ENCODE assay signal across 8 cellular contexts in the genomic region with DNA sequence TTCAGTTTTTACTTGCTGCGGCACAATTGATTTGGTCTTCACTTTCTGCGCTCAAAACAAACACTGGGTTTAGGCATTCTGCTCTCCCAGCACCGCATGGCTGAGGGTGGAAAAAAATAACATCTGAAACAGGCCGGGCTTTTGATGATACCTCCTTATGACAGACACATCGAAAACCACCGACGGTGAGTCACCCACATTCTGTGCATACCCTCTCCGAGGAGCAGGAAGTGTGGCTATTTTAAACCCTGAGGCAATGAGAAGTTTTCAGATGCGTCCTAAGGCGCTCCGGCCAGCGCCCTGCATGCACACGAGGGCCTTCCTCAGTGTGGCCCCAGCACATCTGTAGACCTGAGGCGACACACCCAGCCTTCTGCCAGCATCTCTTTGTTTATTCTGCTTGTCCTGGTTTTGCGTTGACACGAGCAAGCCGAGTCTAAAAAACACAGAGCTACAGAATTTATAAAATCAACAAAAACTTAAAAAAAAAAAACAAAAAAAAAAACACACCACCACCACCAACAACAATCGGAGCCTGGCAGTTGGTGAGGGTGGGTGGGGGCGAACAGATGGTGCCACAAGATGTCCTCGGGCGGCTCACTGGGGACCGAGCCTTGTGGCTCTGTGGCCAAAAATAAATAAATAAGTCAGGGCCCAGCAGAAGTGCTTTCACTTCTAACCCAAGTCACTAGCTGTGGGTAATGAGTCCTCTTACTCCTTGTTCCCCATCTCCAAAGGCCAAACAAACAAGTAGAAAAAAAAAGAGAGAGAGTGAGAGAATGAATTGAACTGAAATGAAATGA.
DNase-seq lines count a peak whose midpoint lies in the region; ATAC-seq and TF ChIP-seq lines count a peak whose summit lies in the region.

No MANE protein-coding gene starts in this region.

- H3K79me2 ChIP-seq in HCT116 (ENCODE audit: insufficient read depth, low read length), result no peaks in the 10 kb centered on the region
- H3K79me2 ChIP-seq in MM.1S (ENCODE audit: low read length), result no peaks in the 10 kb centered on the region

- BruUV-seq in HCT116 (replicated peaks; lab: Mats Ljungman, UMichigan), result no TSS peak

- TF ChIP-seq CTCF in HCT116 (IDR thresholded peaks at IDR 0.05 in 2 of 3, conservative IDR thresholded peaks at IDR 0.05 in 1 of 3; ENCODE audit: borderline replicate concordance in 1 of 3, insufficient read depth in 1 of 3, low read depth in 2 of 3, low read length in 2 of 3), result no peak
- TF ChIP-seq CTCF in MM.1S (IDR thresholded peaks at IDR 0.05; ENCODE audit: low read length), result no peak
- no peak for TF ChIP-seq CTCF in lower leg skin (IDR thresholded peaks at IDR 0.05)

- peak overlapping the region in 1 of 2 experiments; percentile 16; a peak in 1 of 4 replicates for H3K4me3 ChIP-seq in HCT116 (replicated peaks in 1 of 2; ENCODE audit: low read depth in 1 of 2, low read length in 2 of 2)
- peak overlapping the region; percentile 14 for H3K4me3 ChIP-seq in MM.1S (ENCODE audit: low read length)
- H3K4me3 ChIP-seq in lower leg skin (ENCODE audit: low read depth, poor library complexity, severe bottlenecking), result no peak overlapping the region

- H3K4me1 ChIP-seq in HCT116 (ENCODE audit: control insufficient read depth in 1 of 2, insufficient read depth in 2 of 2, low read length in 2 of 2) (peaks cover 14 to 17% of the 10 kb centered on the region in 2 experiments), MM.1S (ENCODE audit: low read length) (peaks cover 22% of the 10 kb centered on the region)

- peaks cover 20% of the 10 kb centered on the region for H3F3A ChIP-seq in MM.1S (ENCODE audit: insufficient read depth, low read length)

- H2AFZ ChIP-seq in HCT116 (ENCODE audit: low read depth, low read length, poor library complexity, severe bottlenecking) (no peak overlapping the region), MM.1S (ENCODE audit: low read length) (no peak overlapping the region)

- POLR2A ChIA-PET in HCT116 (lab: Charles Lee), result no interaction called here

- H4K20me1 ChIP-seq in HCT116 (ENCODE audit: insufficient read depth), result no peaks in the 10 kb centered on the region
- H4K20me1 ChIP-seq in MM.1S (ENCODE audit: insufficient read depth, low read length), result no peaks in the 10 kb centered on the region

- RAD21 ChIA-PET in HCT116 (lab: Charles Lee; ENCODE audit: low non-redundant PET in 1 of 2, low total read pairs in 2 of 2, uncharacterized antibody in 2 of 2, unreplicated experiment in 2 of 2), result no interaction called here

- ATAC-seq in HCT116, result peak; percentile 96

- TF ChIP-seq RAD21 in HCT116 (IDR thresholded peaks at IDR 0.05; ENCODE audit: low read depth), result peak; percentile 57

- peak; percentile 24 for TF ChIP-seq POLR2A in GM10847 (IDR thresholded peaks at IDR 0.05; ENCODE audit: extremely low read depth, insufficient read length)
- TF ChIP-seq POLR2A in HCT116 (IDR thresholded peaks at IDR 0.05; ENCODE audit: borderline replicate concordance, extremely low read depth, insufficient read depth, insufficient read length), result no peak
- no peak for TF ChIP-seq POLR2A in lower leg skin (IDR thresholded peaks at IDR 0.05)

- DNase-seq in HCT116 (ENCODE audit: low read depth, low spot score) (peak; percentile 97), MM.1S (peak; percentile 99), lower leg skin (ENCODE audit: low spot score in 2 of 2) (peak; percentile 65 to 92), NCI-H1048 (lab: John Stamatoyannopoulos, UW) (no peak)
- peak; percentile 47 to 64 (median 60) for DNase-seq in activated CD4-positive, CD25-positive, alpha-beta regulatory T cell (lab: John Stamatoyannopoulos, UW)
- DNase-seq in central memory CD4-positive, alpha-beta T cell, result peak; percentile 85
- DNase-seq in stimulated activated CD8-positive, alpha-beta memory T cell treated with anti-CD3 and anti-CD28 coated beads, Interleukin-12 subunit alpha, Interleukin-12 subunit beta, amount 100 ng/mL, for 24 hours (ENCODE audit: extremely low read depth), result peak; percentile 71

- H3K9me2 ChIP-seq in HCT116 (ENCODE audit: insufficient read depth) (no peaks in the 10 kb centered on the region), MM.1S (replicated peaks; ENCODE audit: insufficient read depth, low read length) (no peaks in the 10 kb centered on the region)

- CTCF ChIA-PET in HCT116 (lab: Charles Lee), result no interaction called here

- H3K9me3 ChIP-seq in HCT116 (ENCODE audit: control insufficient read depth in 1 of 2, insufficient read depth in 1 of 2, low read depth in 1 of 2, low read length in 2 of 2) (no peaks in the 10 kb centered on the region), MM.1S (replicated peaks; ENCODE audit: insufficient read depth, low read length) (no peaks in the 10 kb centered on the region)

- peaks cover 44% of the 10 kb centered on the region; the same call in 1 of the 2 replicates for H3K27me3 ChIP-seq in HCT116 (ENCODE audit: insufficient read depth, low read length)
- peaks cover 14% of the 10 kb centered on the region for H3K27me3 ChIP-seq in MM.1S (replicated peaks; ENCODE audit: insufficient read depth, low read length)

- H3K36me3 ChIP-seq in HCT116 (ENCODE audit: control insufficient read depth in 1 of 2, insufficient read depth in 2 of 2, low read length in 2 of 2) (no peaks in the 10 kb centered on the region), MM.1S (replicated peaks; ENCODE audit: insufficient read depth, low read length) (no peaks in the 10 kb centered on the region)

- H3K27ac ChIP-seq in HCT116 (ENCODE audit: low read depth, low read length) (peak overlapping the region; percentile 30; the same call in 1 of the 2 replicates), MM.1S (ENCODE audit: low read length) (peak overlapping the region; percentile 95)

- H3K4me2 ChIP-seq in HCT116 (ENCODE audit: low read length) (peak overlapping the region; percentile 59), MM.1S (ENCODE audit: low read depth, low read length) (peak overlapping the region; percentile 54)

- H3K9ac ChIP-seq in HCT116 (ENCODE audit: low read length) (peak overlapping the region; percentile 32), MM.1S (ENCODE audit: low read length) (peak overlapping the region; percentile 59)

- intact Hi-C loops in HCT116 (cut with micrococcal nuclease), result loop anchor here (5.0 kb wide), 1 partner anchor 160 kb away; a partner anchor contains a TSS
- intact Hi-C loops in lower leg skin (cut with DNase I; ENCODE audit: low total_unique reads), result no loop called here

- 53 to 54% methylated on average over 22 of the region's 22 CpGs for WGBS in lower leg skin, 2 donors

TF ChIP-seq in HCT116, 20 proteins besides CTCF, POLR2A, EP300 and RAD21 (continues in another document):
- TF ChIP-seq TCF7L2 (IDR thresholded peaks at IDR 0.05; ENCODE audit: borderline replicate concordance, extremely low read depth, insufficient read depth, insufficient read length) (peak; percentile 99), ZNF274 (IDR thresholded peaks at IDR 0.05; ENCODE audit: low read depth, low read length) (no peak), FOSL1 (IDR thresholded peaks at IDR 0.05; ENCODE audit: low read depth) (peak; percentile 97), SP1 (IDR thresholded peaks at IDR 0.05; ENCODE audit: low read depth) (peak; percentile 98), CEBPB (IDR thresholded peaks at IDR 0.05; ENCODE audit: low read depth) (peak; percentile 90), JUND (IDR thresholded peaks at IDR 0.05) (peak; percentile 100), EZH2 (IDR thresholded peaks at IDR 0.05) (no peak), SIN3A (IDR thresholded peaks at IDR 0.05; ENCODE audit: low read depth) (peak; percentile 99)
- TF ChIP-seq, protein P1, sequence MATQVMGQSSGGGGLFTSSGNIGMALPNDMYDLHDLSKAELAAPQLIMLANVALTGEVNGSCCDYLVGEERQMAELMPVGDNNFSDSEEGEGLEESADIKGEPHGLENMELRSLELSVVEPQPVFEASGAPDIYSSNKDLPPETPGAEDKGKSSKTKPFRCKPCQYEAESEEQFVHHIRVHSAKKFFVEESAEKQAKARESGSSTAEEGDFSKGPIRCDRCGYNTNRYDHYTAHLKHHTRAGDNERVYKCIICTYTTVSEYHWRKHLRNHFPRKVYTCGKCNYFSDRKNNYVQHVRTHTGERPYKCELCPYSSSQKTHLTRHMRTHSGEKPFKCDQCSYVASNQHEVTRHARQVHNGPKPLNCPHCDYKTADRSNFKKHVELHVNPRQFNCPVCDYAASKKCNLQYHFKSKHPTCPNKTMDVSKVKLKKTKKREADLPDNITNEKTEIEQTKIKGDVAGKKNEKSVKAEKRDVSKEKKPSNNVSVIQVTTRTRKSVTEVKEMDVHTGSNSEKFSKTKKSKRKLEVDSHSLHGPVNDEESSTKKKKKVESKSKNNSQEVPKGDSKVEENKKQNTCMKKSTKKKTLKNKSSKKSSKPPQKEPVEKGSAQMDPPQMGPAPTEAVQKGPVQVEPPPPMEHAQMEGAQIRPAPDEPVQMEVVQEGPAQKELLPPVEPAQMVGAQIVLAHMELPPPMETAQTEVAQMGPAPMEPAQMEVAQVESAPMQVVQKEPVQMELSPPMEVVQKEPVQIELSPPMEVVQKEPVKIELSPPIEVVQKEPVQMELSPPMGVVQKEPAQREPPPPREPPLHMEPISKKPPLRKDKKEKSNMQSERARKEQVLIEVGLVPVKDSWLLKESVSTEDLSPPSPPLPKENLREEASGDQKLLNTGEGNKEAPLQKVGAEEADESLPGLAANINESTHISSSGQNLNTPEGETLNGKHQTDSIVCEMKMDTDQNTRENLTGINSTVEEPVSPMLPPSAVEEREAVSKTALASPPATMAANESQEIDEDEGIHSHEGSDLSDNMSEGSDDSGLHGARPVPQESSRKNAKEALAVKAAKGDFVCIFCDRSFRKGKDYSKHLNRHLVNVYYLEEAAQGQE (IDR thresholded peaks at IDR 0.05; ENCODE audit: low read depth), result no peak
- TF ChIP-seq, protein P2, sequence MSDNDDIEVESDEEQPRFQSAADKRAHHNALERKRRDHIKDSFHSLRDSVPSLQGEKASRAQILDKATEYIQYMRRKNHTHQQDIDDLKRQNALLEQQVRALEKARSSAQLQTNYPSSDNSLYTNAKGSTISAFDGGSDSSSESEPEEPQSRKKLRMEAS (IDR thresholded peaks at IDR 0.05), result peak; percentile 98
- TF ChIP-seq, protein P3, sequence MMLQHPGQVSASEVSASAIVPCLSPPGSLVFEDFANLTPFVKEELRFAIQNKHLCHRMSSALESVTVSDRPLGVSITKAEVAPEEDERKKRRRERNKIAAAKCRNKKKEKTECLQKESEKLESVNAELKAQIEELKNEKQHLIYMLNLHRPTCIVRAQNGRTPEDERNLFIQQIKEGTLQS (IDR thresholded peaks at IDR 0.05), result no peak; the same call in 1 of the 2 replicates
